In genomic region chr7:351681-352480, GRCh38 we compare ENCODE assay signal across 9 cellular contexts.
DNase-seq lines count a peak whose midpoint lies in the region; ATAC-seq and TF ChIP-seq lines count a peak whose summit lies in the region.
"Had no signal": no experiment of that assay in that cellular context is flagged by ENCODE, and none has a peak within 500 bp of the region (broad histone marks: within the 10 kb centered on the region; RNA-seq: fewer than 3 reads in every experiment).

No MANE protein-coding gene starts in this region.

- peak; percentile 24 for ATAC-seq in WTC11
- ATAC-seq in activated T-cell treated with anti-CD3 and anti-CD28 coated beads, Interleukin-2, amount 50 U/mL, for 4 hours: peak; percentile 54 to 56
- ATAC-seq: left ventricle myocardium superior had no signal

- no peak overlapping the region for H3K27ac ChIP-seq in subcutaneous abdominal adipose tissue (ENCODE audit: low read depth, low read length)
- H3K27ac ChIP-seq in mammary epithelial cell (ENCODE audit: insufficient read depth, low read depth, low read length): no peak overlapping the region
- H3K27ac ChIP-seq in SK-N-SH (ENCODE audit: low read depth in 2 of 2, low read length in 1 of 2): no peak overlapping the region

- H3K27ac Mint-ChIP-seq in WTC11: no peak overlapping the region

- dilution Hi-C loops in mammary epithelial cell (cut with HindIII; ENCODE audit: low sequenced_read_pairs): no loop called here

- H3K9ac ChIP-seq in subcutaneous abdominal adipose tissue (ENCODE audit: low read length in 5 of 5) (no peak overlapping the region), mammary epithelial cell (ENCODE audit: insufficient read depth, low read length) (no peak overlapping the region), SK-N-SH (no peak overlapping the region)

- no peaks in the 10 kb centered on the region for H3K27me3 ChIP-seq in mononuclear cell (ENCODE audit: insufficient read depth, low read length)
- H3K27me3 ChIP-seq in subcutaneous abdominal adipose tissue (ENCODE audit: control insufficient read depth in 5 of 5, insufficient read depth in 4 of 5, low read length in 5 of 5): peaks cover 0 to 10% (median 9%) of the 10 kb centered on the region in 5 donors
- H3K27me3 ChIP-seq in mammary epithelial cell (ENCODE audit: insufficient read depth, low read length): no peaks in the 10 kb centered on the region
- H3K27me3 ChIP-seq in SK-N-SH (ENCODE audit: insufficient read depth): no peaks in the 10 kb centered on the region

- H3F3A ChIP-seq in SK-N-SH (replicated peaks; ENCODE audit: insufficient read depth): no peaks in the 10 kb centered on the region

- H4K20me1 ChIP-seq in mammary epithelial cell (ENCODE audit: insufficient read depth, low read length) (no peaks in the 10 kb centered on the region), SK-N-SH (ENCODE audit: insufficient read depth) (no peaks in the 10 kb centered on the region)

- TF ChIP-seq CTCF in WTC11 (IDR thresholded peaks at IDR 0.05): no peak
- TF ChIP-seq CTCF in mammary epithelial cell (conservative IDR thresholded peaks at IDR 0.05 in 1 of 2, IDR thresholded peaks at IDR 0.05 in 1 of 2; ENCODE audit: extremely low read depth in 1 of 2, insufficient read depth in 1 of 2, low read depth in 1 of 2, low read length in 2 of 2): no peak
- no peak for TF ChIP-seq CTCF in SK-N-SH (IDR thresholded peaks at IDR 0.05)

- no peaks in the 10 kb centered on the region for H3K9me2 ChIP-seq in SK-N-SH

- H3K4me1 ChIP-seq in mononuclear cell (ENCODE audit: insufficient read depth, low read length): peaks cover 12% of the 10 kb centered on the region
- peaks cover 0 to 18% (median 7%) of the 10 kb centered on the region in 5 donors for H3K4me1 ChIP-seq in subcutaneous abdominal adipose tissue (ENCODE audit: control insufficient read depth in 5 of 5, insufficient read depth in 5 of 5, low read length in 5 of 5)
- H3K4me1 ChIP-seq in mammary epithelial cell (ENCODE audit: insufficient read depth, low read length): peaks cover 27% of the 10 kb centered on the region
- no peaks in the 10 kb centered on the region for H3K4me1 ChIP-seq in SK-N-SH (ENCODE audit: control insufficient read depth in 1 of 2, insufficient read depth in 2 of 2, low read depth in 1 of 2, low read length in 1 of 2)

- TF ChIP-seq EP300 in SK-N-SH (IDR thresholded peaks at IDR 0.05; ENCODE audit: borderline replicate concordance in 1 of 2, low read depth in 1 of 2, low read length in 1 of 2): no peak

- in situ Hi-C loops in mammary epithelial cell (cut with MboI; ENCODE audit: low sequenced_read_pairs in 2 of 2): no loop called here

- CTCF ChIA-PET in WTC11 (lab: Charles Lee): interaction anchor here (0.8 kb wide), 1 partner anchor 435 kb away, joined by 3 read pairs; no protein-coding TSS in a partner anchor
- CTCF ChIA-PET in mammary epithelial cell (lab: Charles Lee; ENCODE audit: low non-redundant PET): no interaction called here
- CTCF ChIA-PET in SK-N-SH (lab: Yijun Ruan, JAX): no interaction called here

- no peaks in the 10 kb centered on the region for H3K9me3 Mint-ChIP-seq in WTC11
- no peaks in the 10 kb centered on the region for H3K9me3 Mint-ChIP-seq in activated T-cell treated with anti-CD3 and anti-CD28 coated beads, Interleukin-2, amount 50 U/mL, for 4 hours

- no peaks in the 10 kb centered on the region for H3K36me3 Mint-ChIP-seq in WTC11
- no peaks in the 10 kb centered on the region for H3K36me3 Mint-ChIP-seq in activated T-cell treated with anti-CD3 and anti-CD28 coated beads, Interleukin-2, amount 50 U/mL, for 4 hours (ENCODE audit: insufficient read depth)

- H3K27me3 Mint-ChIP-seq in WTC11 (ENCODE audit: low read depth): no peaks in the 10 kb centered on the region
- H3K27me3 Mint-ChIP-seq in activated T-cell treated with anti-CD3 and anti-CD28 coated beads, Interleukin-2, amount 50 U/mL, for 4 hours (ENCODE audit: low read depth): no peaks in the 10 kb centered on the region

- H3K4me2 ChIP-seq in mammary epithelial cell (ENCODE audit: insufficient read depth, low read depth, low read length) (no peak overlapping the region), SK-N-SH (no peak overlapping the region)

- no TSS peak for BruUV-seq in mammary epithelial cell (replicated peaks; lab: Mats Ljungman, UMichigan)

- no peak for TF ChIP-seq RAD21 in SK-N-SH (IDR thresholded peaks at IDR 0.05; ENCODE audit: low read length)

- H3K9me3 ChIP-seq in mononuclear cell (ENCODE audit: low read depth, low read length) (no peaks in the 10 kb centered on the region), subcutaneous abdominal adipose tissue (ENCODE audit: control insufficient read depth in 5 of 5, low read length in 5 of 5) (no peaks in the 10 kb centered on the region), mammary epithelial cell (replicated peaks; ENCODE audit: insufficient read depth, low read length) (no peaks in the 10 kb centered on the region), SK-N-SH (no peaks in the 10 kb centered on the region)

- H2AFZ ChIP-seq in mammary epithelial cell (ENCODE audit: low read depth, low read length) (no peak overlapping the region), SK-N-SH (ENCODE audit: low read depth) (no peak overlapping the region)

- POLR2A ChIA-PET in WTC11 (lab: Charles Lee) (no interaction called here), SK-N-SH (lab: Yijun Ruan, JAX) (no interaction called here)

- H3K36me3 ChIP-seq in subcutaneous abdominal adipose tissue (ENCODE audit: control insufficient read depth in 5 of 5, insufficient read depth in 5 of 5, low read length in 5 of 5) (no peaks in the 10 kb centered on the region), mammary epithelial cell (ENCODE audit: insufficient read depth, low read length) (no peaks in the 10 kb centered on the region), SK-N-SH (replicated peaks in 1 of 2; ENCODE audit: control insufficient read depth in 1 of 2, insufficient read depth in 2 of 2, low read length in 1 of 2) (no peaks in the 10 kb centered on the region)

- 96% methylated on average over 37 of the region's 41 CpGs for WGBS in mammary epithelial cell (ENCODE audit: low coverage, missing lambda C conversion rate)
- 77% methylated on average over 41 of the region's 41 CpGs for WGBS in SK-N-SH (ENCODE audit: low lambda C conversion rate)

- no peak for DNase-seq in WTC11 (ENCODE audit: low spot score)
- peak; percentile 24 for DNase-seq in activated T-cell treated with anti-CD3 and anti-CD28 coated beads, Interleukin-2, amount 50 U/mL, for 4 hours
- DNase-seq in mammary epithelial cell: no peak
- DNase-seq in A172 (ENCODE audit: low spot score): no peak
- no peak for DNase-seq in SK-N-SH
- DNase-seq: cortex of kidney, left ventricle myocardium superior had no signal

- H3K4me3 ChIP-seq in mononuclear cell (ENCODE audit: low read length) (peak overlapping the region; percentile 40), subcutaneous abdominal adipose tissue (ENCODE audit: low read depth in 1 of 5, low read length in 5 of 5) (peak overlapping the region in 3 of 5 donors; percentile 18 to 52 (median 38)), mammary epithelial cell (replicated peaks in 1 of 3; ENCODE audit: insufficient read depth in 1 of 3, low read depth in 2 of 3, low read length in 3 of 3) (no peak overlapping the region), SK-N-SH (ENCODE audit: low read depth in 2 of 2, low read length in 1 of 2) (no peak overlapping the region)

- H3K79me2 ChIP-seq in mammary epithelial cell (ENCODE audit: insufficient read depth, low read length) (no peaks in the 10 kb centered on the region), SK-N-SH (ENCODE audit: insufficient read depth) (no peaks in the 10 kb centered on the region)

- no peak overlapping the region for H3K4me3 Mint-ChIP-seq in WTC11
- no peak overlapping the region for H3K4me3 Mint-ChIP-seq in activated T-cell treated with anti-CD3 and anti-CD28 coated beads, Interleukin-2, amount 50 U/mL, for 4 hours

- intact Hi-C loops in mammary epithelial cell (cut with micrococcal nuclease): no loop called here

- H3K4me1 Mint-ChIP-seq in WTC11: 0 out of 2 replicates have a peak, but pooled peaks cover 2% of the 10 kb centered on the region
- H3K4me1 Mint-ChIP-seq in activated T-cell treated with anti-CD3 and anti-CD28 coated beads, Interleukin-2, amount 50 U/mL, for 4 hours (ENCODE audit: low read depth): peaks cover 13% of the 10 kb centered on the region

TF ChIP-seq in SK-N-SH, 30 proteins besides CTCF, POLR2A, EP300 and RAD21 (continues in another document):
- no peak for TF ChIP-seq MXI1 (IDR thresholded peaks at IDR 0.05; ENCODE audit: low read depth, low read length)
- no peak for TF ChIP-seq PBX3 (IDR thresholded peaks at IDR 0.05)
- no peak for TF ChIP-seq SIN3A (IDR thresholded peaks at IDR 0.05; ENCODE audit: borderline replicate concordance, low read depth, low read length)
- TF ChIP-seq FOXM1 (IDR thresholded peaks at IDR 0.05; ENCODE audit: low read depth): no peak
- TF ChIP-seq ZBTB33 (IDR thresholded peaks at IDR 0.05; ENCODE audit: borderline replicate concordance, low read depth): no peak

Comparison
In these comparisons a context has a peak if more than half of its experiments do, and no peak if none do; other contexts are left out.
1. H3K4me3 ChIP-seq: peak in mononuclear cell (single experiment) and subcutaneous abdominal adipose tissue (3 of 5); none in mammary epithelial cell (0 of 3) and SK-N-SH (0 of 2).